ENCODE assay signal across 1 cellular context in the genomic region with DNA sequence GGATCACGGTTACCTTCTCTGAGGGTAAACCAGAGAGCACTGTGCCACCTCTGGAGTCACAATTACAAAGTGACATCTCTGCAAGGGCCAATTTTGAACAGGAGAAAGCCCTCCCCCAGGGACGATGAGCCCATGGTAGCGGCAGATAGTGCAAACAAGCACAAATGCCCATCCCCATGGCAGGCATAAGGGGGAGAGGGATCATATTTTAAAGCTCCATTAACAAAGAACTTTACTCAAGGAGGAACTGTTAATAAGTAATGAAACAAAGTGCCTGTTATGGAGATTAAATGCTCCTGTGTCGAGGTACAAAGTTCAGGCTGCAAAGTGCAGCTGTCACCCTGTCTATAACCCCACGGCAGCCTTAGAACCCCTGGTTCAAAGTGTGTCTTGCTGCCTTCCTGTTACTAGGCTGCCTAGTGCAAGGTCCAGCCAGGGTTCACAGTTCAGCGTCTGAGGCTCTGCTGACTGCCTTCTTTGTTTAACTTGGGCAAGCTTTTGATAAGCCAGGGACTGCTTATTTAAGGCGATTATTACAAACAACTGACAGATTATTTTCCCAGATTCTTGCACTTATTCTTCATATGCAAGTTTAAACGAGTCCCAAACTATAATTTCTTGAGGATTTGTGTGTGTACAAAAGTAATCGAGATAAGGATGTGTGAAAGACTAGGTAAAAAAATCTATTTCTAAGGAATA.
A peak's percentile ranks its signal among the peaks of the same experiment; 100 is the strongest.
TF ChIP-seq lines count a peak whose summit lies in the region.

No MANE protein-coding gene starts in this region.

TF ChIP-seq in HepG2, 621 proteins besides CTCF, POLR2A, EP300 and RAD21 (continued from another document and continues in another):
- TF ChIP-seq HNRNPK (IDR thresholded peaks at IDR 0.05; ENCODE audit: low read depth, low read length, poor library complexity, severe bottlenecking) (no peak), ZC3H13 (CRISPR knock-in tag; IDR thresholded peaks at IDR 0.05) (no peak), HMG20B (CRISPR knock-in tag; conservative IDR thresholded peaks at IDR 0.05) (peak; percentile 80), HNRNPUL1 (IDR thresholded peaks at IDR 0.05; ENCODE audit: low read depth, low read length) (peak; percentile 93), NAIF1 (CRISPR knock-in tag; IDR thresholded peaks at IDR 0.05; ENCODE audit: borderline replicate concordance) (peak; percentile 79; the same call in 1 of the 2 replicates), ZNF605 (CRISPR knock-in tag; IDR thresholded peaks at IDR 0.05) (peak; percentile 89), CEBPB (IDR thresholded peaks at IDR 0.05; ENCODE audit: borderline replicate concordance, low read depth, low read length) (peak; percentile 58; the same call in 1 of the 2 replicates), SNAPC2 (CRISPR knock-in tag; IDR thresholded peaks at IDR 0.05) (peak; percentile 82; the same call in 1 of the 2 replicates), GATAD2A (CRISPR knock-in tag; IDR thresholded peaks at IDR 0.05) (peak; percentile 99), ZNF263 (CRISPR knock-in tag; IDR thresholded peaks at IDR 0.05) (no peak), JDP2 (CRISPR knock-in tag; IDR thresholded peaks at IDR 0.05; ENCODE audit: borderline replicate concordance) (no peak), ZNF326 (CRISPR knock-in tag; IDR thresholded peaks at IDR 0.05; ENCODE audit: borderline replicate concordance) (no peak), KLF12 (CRISPR knock-in tag; IDR thresholded peaks at IDR 0.05; ENCODE audit: borderline replicate concordance) (no peak; the same call in 1 of the 2 replicates), ZNF749 (CRISPR knock-in tag; IDR thresholded peaks at IDR 0.05; ENCODE audit: borderline replicate concordance) (no peak), ZNF550 (CRISPR knock-in tag; IDR thresholded peaks at IDR 0.05; ENCODE audit: borderline replicate concordance) (no peak), ESRRA (CRISPR knock-in tag; IDR thresholded peaks at IDR 0.05; ENCODE audit: low read depth) (peak; percentile 99), ELF3 (CRISPR knock-in tag; IDR thresholded peaks at IDR 0.05) (peak; percentile 98), ATAD3A (CRISPR knock-in tag; IDR thresholded peaks at IDR 0.05) (no peak), TCF7 (IDR thresholded peaks at IDR 0.05; ENCODE audit: low read depth) (peak; percentile 95), FOXM1 (CRISPR knock-in tag; IDR thresholded peaks at IDR 0.05) (no peak), SMYD3 (CRISPR knock-in tag; IDR thresholded peaks at IDR 0.05) (0 out of 2 replicates have a peak, but pooled peaks have one; percentile 83), REL (CRISPR knock-in tag; conservative IDR thresholded peaks at IDR 0.05) (no peak), MIER3 (CRISPR knock-in tag; IDR thresholded peaks at IDR 0.05; ENCODE audit: borderline replicate concordance) (peak; percentile 94; the same call in 1 of the 2 replicates), ZNF766 (CRISPR knock-in tag; IDR thresholded peaks at IDR 0.05; ENCODE audit: borderline replicate concordance) (no peak; the same call in 1 of the 2 replicates), ZNF230 (CRISPR knock-in tag; IDR thresholded peaks at IDR 0.05) (no peak), ZNF253 (CRISPR knock-in tag; IDR thresholded peaks at IDR 0.05; ENCODE audit: borderline replicate concordance) (no peak), ZNF780A (CRISPR knock-in tag; IDR thresholded peaks at IDR 0.05) (peak; percentile 76)
- TF ChIP-seq, protein P1, sequence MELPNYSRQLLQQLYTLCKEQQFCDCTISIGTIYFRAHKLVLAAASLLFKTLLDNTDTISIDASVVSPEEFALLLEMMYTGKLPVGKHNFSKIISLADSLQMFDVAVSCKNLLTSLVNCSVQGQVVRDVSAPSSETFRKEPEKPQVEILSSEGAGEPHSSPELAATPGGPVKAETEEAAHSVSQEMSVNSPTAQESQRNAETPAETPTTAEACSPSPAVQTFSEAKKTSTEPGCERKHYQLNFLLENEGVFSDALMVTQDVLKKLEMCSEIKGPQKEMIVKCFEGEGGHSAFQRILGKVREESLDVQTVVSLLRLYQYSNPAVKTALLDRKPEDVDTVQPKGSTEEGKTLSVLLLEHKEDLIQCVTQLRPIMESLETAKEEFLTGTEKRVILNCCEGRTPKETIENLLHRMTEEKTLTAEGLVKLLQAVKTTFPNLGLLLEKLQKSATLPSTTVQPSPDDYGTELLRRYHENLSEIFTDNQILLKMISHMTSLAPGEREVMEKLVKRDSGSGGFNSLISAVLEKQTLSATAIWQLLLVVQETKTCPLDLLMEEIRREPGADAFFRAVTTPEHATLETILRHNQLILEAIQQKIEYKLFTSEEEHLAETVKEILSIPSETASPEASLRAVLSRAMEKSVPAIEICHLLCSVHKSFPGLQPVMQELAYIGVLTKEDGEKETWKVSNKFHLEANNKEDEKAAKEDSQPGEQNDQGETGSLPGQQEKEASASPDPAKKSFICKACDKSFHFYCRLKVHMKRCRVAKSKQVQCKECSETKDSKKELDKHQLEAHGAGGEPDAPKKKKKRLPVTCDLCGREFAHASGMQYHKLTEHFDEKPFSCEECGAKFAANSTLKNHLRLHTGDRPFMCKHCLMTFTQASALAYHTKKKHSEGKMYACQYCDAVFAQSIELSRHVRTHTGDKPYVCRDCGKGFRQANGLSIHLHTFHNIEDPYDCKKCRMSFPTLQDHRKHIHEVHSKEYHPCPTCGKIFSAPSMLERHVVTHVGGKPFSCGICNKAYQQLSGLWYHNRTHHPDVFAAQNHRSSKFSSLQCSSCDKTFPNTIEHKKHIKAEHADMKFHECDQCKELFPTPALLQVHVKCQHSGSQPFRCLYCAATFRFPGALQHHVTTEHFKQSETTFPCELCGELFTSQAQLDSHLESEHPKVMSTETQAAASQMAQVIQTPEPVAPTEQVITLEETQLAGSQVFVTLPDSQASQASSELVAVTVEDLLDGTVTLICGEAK (IDR thresholded peaks at IDR 0.05), result no peak
- TF ChIP-seq, protein P1 (CRISPR knock-in tag; IDR thresholded peaks at IDR 0.05), result peak; percentile 86; the same call in 1 of the 2 replicates
- TF ChIP-seq, protein P2, sequence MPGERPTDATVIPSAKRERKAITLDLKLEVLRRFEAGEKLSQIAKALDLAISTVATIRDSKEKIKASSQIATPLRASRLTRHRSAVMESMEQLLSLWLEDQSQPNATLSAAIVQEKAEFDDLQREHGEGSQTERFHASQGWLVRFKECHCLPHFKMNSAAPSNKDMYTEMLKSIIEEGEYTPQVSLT (CRISPR knock-in tag; IDR thresholded peaks at IDR 0.05; ENCODE audit: borderline replicate concordance, low read depth), result no peak
- TF ChIP-seq, protein P3, sequence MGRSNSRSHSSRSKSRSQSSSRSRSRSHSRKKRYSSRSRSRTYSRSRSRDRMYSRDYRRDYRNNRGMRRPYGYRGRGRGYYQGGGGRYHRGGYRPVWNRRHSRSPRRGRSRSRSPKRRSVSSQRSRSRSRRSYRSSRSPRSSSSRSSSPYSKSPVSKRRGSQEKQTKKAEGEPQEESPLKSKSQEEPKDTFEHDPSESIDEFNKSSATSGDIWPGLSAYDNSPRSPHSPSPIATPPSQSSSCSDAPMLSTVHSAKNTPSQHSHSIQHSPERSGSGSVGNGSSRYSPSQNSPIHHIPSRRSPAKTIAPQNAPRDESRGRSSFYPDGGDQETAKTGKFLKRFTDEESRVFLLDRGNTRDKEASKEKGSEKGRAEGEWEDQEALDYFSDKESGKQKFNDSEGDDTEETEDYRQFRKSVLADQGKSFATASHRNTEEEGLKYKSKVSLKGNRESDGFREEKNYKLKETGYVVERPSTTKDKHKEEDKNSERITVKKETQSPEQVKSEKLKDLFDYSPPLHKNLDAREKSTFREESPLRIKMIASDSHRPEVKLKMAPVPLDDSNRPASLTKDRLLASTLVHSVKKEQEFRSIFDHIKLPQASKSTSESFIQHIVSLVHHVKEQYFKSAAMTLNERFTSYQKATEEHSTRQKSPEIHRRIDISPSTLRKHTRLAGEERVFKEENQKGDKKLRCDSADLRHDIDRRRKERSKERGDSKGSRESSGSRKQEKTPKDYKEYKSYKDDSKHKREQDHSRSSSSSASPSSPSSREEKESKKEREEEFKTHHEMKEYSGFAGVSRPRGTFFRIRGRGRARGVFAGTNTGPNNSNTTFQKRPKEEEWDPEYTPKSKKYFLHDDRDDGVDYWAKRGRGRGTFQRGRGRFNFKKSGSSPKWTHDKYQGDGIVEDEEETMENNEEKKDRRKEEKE (IDR thresholded peaks at IDR 0.05), result no peak
- TF ChIP-seq, protein P4, sequence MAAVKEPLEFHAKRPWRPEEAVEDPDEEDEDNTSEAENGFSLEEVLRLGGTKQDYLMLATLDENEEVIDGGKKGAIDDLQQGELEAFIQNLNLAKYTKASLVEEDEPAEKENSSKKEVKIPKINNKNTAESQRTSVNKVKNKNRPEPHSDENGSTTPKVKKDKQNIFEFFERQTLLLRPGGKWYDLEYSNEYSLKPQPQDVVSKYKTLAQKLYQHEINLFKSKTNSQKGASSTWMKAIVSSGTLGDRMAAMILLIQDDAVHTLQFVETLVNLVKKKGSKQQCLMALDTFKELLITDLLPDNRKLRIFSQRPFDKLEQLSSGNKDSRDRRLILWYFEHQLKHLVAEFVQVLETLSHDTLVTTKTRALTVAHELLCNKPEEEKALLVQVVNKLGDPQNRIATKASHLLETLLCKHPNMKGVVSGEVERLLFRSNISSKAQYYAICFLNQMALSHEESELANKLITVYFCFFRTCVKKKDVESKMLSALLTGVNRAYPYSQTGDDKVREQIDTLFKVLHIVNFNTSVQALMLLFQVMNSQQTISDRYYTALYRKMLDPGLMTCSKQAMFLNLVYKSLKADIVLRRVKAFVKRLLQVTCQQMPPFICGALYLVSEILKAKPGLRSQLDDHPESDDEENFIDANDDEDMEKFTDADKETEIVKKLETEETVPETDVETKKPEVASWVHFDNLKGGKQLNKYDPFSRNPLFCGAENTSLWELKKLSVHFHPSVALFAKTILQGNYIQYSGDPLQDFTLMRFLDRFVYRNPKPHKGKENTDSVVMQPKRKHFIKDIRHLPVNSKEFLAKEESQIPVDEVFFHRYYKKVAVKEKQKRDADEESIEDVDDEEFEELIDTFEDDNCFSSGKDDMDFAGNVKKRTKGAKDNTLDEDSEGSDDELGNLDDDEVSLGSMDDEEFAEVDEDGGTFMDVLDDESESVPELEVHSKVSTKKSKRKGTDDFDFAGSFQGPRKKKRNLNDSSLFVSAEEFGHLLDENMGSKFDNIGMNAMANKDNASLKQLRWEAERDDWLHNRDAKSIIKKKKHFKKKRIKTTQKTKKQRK (IDR thresholded peaks at IDR 0.05; ENCODE audit: low read length), result no peak
- TF ChIP-seq, protein P5, sequence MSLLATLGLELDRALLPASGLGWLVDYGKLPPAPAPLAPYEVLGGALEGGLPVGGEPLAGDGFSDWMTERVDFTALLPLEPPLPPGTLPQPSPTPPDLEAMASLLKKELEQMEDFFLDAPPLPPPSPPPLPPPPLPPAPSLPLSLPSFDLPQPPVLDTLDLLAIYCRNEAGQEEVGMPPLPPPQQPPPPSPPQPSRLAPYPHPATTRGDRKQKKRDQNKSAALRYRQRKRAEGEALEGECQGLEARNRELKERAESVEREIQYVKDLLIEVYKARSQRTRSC (CRISPR knock-in tag; IDR thresholded peaks at IDR 0.05; ENCODE audit: low read depth), result no peak
- TF ChIP-seq, protein P6, sequence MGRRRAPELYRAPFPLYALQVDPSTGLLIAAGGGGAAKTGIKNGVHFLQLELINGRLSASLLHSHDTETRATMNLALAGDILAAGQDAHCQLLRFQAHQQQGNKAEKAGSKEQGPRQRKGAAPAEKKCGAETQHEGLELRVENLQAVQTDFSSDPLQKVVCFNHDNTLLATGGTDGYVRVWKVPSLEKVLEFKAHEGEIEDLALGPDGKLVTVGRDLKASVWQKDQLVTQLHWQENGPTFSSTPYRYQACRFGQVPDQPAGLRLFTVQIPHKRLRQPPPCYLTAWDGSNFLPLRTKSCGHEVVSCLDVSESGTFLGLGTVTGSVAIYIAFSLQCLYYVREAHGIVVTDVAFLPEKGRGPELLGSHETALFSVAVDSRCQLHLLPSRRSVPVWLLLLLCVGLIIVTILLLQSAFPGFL (CRISPR knock-in tag; IDR thresholded peaks at IDR 0.05), result no peak
- TF ChIP-seq, protein P7, sequence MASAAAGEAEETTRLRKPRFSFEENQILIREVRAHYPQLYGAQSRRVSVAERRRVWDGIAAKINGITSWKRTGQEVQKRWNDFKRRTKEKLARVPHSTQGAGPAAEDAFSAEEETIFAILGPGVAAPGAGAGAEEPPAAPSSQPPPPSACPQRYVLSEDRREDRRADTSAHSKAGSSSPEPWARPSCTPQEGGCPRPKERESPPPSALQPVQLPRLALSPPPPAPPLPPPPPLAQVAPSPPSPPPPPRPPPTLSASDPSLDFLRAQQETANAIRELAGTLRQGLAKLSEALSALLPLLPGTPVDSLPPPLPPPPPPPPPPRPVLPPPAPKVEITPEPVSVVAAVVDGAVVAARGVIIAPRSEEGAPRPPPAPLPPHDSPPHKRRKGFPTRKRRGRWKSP (CRISPR knock-in tag; IDR thresholded peaks at IDR 0.05), result peak; percentile 77
- TF ChIP-seq, protein P8, sequence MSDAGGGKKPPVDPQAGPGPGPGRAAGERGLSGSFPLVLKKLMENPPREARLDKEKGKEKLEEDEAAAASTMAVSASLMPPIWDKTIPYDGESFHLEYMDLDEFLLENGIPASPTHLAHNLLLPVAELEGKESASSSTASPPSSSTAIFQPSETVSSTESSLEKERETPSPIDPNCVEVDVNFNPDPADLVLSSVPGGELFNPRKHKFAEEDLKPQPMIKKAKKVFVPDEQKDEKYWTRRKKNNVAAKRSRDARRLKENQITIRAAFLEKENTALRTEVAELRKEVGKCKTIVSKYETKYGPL (CRISPR knock-in tag; IDR thresholded peaks at IDR 0.05), result no peak
- TF ChIP-seq, protein P9, sequence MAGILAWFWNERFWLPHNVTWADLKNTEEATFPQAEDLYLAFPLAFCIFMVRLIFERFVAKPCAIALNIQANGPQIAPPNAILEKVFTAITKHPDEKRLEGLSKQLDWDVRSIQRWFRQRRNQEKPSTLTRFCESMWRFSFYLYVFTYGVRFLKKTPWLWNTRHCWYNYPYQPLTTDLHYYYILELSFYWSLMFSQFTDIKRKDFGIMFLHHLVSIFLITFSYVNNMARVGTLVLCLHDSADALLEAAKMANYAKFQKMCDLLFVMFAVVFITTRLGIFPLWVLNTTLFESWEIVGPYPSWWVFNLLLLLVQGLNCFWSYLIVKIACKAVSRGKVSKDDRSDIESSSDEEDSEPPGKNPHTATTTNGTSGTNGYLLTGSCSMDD (CRISPR knock-in tag; IDR thresholded peaks at IDR 0.05), result no peak
